In genomic region chr6:119030759-119031158, GRCh38 we compare ENCODE assay signal across 24 cellular contexts.
"Had no signal": no experiment of that assay in that cellular context is flagged by ENCODE, and none has a peak within 500 bp of the region (broad histone marks: within the 10 kb centered on the region; RNA-seq: fewer than 3 reads in every experiment).

No MANE protein-coding gene starts in this region.

- H3K4me1 Mint-ChIP-seq: naive B cell had no signal

- ATAC-seq: effector memory CD8-positive, alpha-beta T cell; foreskin keratinocyte; gastroesophageal sphincter; heart right ventricle; left cardiac atrium; left lung; left ventricle myocardium superior; lower lobe of right lung; mucosa of descending colon; naive thymus-derived CD8-positive, alpha-beta T cell had no signal

- H3K9me3 Mint-ChIP-seq: dendritic cell treated with granulocyte-macrophage colony-stimulating factor and Interleukin-4, amounts not matched to agents 40 ng/mL and 50 ng/mL, for 4 days; effector memory CD8-positive, alpha-beta T cell; mesothelial cell of epicardium; naive B cell; naive thymus-derived CD8-positive, alpha-beta T cell had no signal

- H3K4me3 Mint-ChIP-seq: dendritic cell treated with granulocyte-macrophage colony-stimulating factor and Interleukin-4, amounts not matched to agents 40 ng/mL and 50 ng/mL, for 4 days; effector memory CD8-positive, alpha-beta T cell; mesothelial cell of epicardium; naive B cell; naive thymus-derived CD8-positive, alpha-beta T cell had no signal

- H3K9me3 ChIP-seq: colonic mucosa, esophagus muscularis mucosa, gastroesophageal sphincter, heart right ventricle, left lung, lower lobe of right lung, mucosa of descending colon had no signal

- H3K27ac ChIP-seq: colonic mucosa, esophagus muscularis mucosa, foreskin keratinocyte, gastroesophageal sphincter, heart right ventricle, left lung, lower lobe of right lung had no signal

- H3K27ac Mint-ChIP-seq: dendritic cell treated with granulocyte-macrophage colony-stimulating factor and Interleukin-4, amounts not matched to agents 40 ng/mL and 50 ng/mL, for 4 days; effector memory CD8-positive, alpha-beta T cell; mesothelial cell of epicardium; naive B cell; naive thymus-derived CD8-positive, alpha-beta T cell had no signal

- DNase-seq: colonic mucosa; cortex of kidney; effector CD8-positive, alpha-beta T cell; effector memory CD8-positive, alpha-beta T cell; foreskin keratinocyte; glutamatergic neuron; head of caudate nucleus; heart right ventricle; hippocampal formation; left cardiac atrium; left lung; left ventricle myocardium superior; lower lobe of right lung; mesenchymal stem cell; mucosa of descending colon; naive B cell; naive thymus-derived CD8-positive, alpha-beta T cell had no signal

- H3K4me1 ChIP-seq: colonic mucosa, foreskin keratinocyte, left lung had no signal

- H3K36me3 Mint-ChIP-seq: mesothelial cell of epicardium; naive B cell; naive thymus-derived CD8-positive, alpha-beta T cell had no signal

- FAIRE-seq: endothelial cell of umbilical vein, frontal cortex, keratinocyte had no signal

- H3K27me3 Mint-ChIP-seq: dendritic cell treated with granulocyte-macrophage colony-stimulating factor and Interleukin-4, amounts not matched to agents 40 ng/mL and 50 ng/mL, for 4 days had no signal

- H3K4me3 ChIP-seq: colonic mucosa, esophagus muscularis mucosa, gastroesophageal sphincter, heart right ventricle, left lung, lower lobe of right lung, mucosa of descending colon had no signal

- H3K36me3 ChIP-seq: colonic mucosa, esophagus muscularis mucosa, gastroesophageal sphincter, heart right ventricle, left lung, lower lobe of right lung had no signal

- H3K27me3 ChIP-seq: colonic mucosa, esophagus muscularis mucosa, gastroesophageal sphincter, heart right ventricle, left lung had no signal
